ENCODE assay signal across 11 cellular contexts in the genomic region with DNA sequence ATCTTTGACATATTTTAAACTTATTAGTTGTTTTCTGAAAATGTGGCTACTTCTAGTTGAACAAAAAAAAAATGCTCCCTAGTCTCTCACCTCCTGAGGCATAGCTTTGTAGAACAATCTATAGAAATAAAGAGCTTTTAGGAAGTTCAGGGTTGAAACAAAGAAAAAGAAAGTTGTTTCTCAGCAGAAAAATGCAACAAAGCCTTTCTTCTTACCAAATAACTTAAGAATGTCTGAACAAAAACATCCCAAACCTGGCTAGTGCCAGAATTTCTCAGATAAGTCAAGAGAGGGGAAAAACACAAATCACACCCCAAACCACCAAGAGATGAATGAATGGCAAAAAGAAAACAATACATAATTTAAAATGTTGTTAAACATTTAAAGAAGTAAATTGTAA.
DNase-seq lines count a peak whose midpoint lies in the region; ATAC-seq and TF ChIP-seq lines count a peak whose summit lies in the region.
"Had no signal": no experiment of that assay in that cellular context is flagged by ENCODE, and none has a peak within 500 bp of the region (broad histone marks: within the 10 kb centered on the region; RNA-seq: fewer than 3 reads in every experiment).

No MANE protein-coding gene starts in this region.

- H3K4me3 ChIP-seq in HL-60 (replicated peaks; ENCODE audit: insufficient read depth, low read length) = no peak overlapping the region
- H3K4me3 ChIP-seq in fibroblast of the aortic adventitia (ENCODE audit: low read depth, low read length) = no peak overlapping the region
- H3K4me3 ChIP-seq in smooth muscle cell = no peak overlapping the region
- no peak overlapping the region for H3K4me3 ChIP-seq in WERI-Rb-1 (ENCODE audit: low read depth, low read length)
- H3K4me3 ChIP-seq: MG63 had no signal

- H2AFZ ChIP-seq in smooth muscle cell (ENCODE audit: low read depth) = no peak overlapping the region

- ATAC-seq in HG02884 (IDR thresholded peaks at IDR 0.05; ENCODE audit: unreplicated experiment) = no peak
- no peak for ATAC-seq in HG03196 (IDR thresholded peaks at IDR 0.05; ENCODE audit: unreplicated experiment)

- intact Hi-C loops in activated T-helper 2 cell treated with anti-CD3 and anti-CD28 coated beads, Interferon-gamma antibody, Interleukin-2, Interleukin-4, amounts not matched to agents 10 μg/mL and 5 μg/mL and 100 μg/mL, durations not matched to agents 14 hours and 24 hours and 36 hours (cut with micrococcal nuclease) = no loop called here

- H3K4me1 Mint-ChIP-seq in activated T-helper 2 cell treated with anti-CD3 and anti-CD28 coated beads, Interferon-gamma antibody, Interleukin-2, Interleukin-4, amounts not matched to agents 10 μg/mL and 5 μg/mL and 100 μg/mL, durations not matched to agents 14 hours and 24 hours and 36 hours (ENCODE audit: low read depth) = peaks cover 41% of the 10 kb centered on the region

- H4K20me1 ChIP-seq in smooth muscle cell (ENCODE audit: low read depth) = no peaks in the 10 kb centered on the region

- H3K4me3 Mint-ChIP-seq in activated T-helper 2 cell treated with anti-CD3 and anti-CD28 coated beads, Interferon-gamma antibody, Interleukin-2, Interleukin-4, amounts not matched to agents 10 μg/mL and 5 μg/mL and 100 μg/mL, durations not matched to agents 14 hours and 24 hours and 36 hours (ENCODE audit: low read depth) = no peak overlapping the region
- H3K4me3 Mint-ChIP-seq: WTC11 had no signal

- peaks cover 17% of the 10 kb centered on the region for H3K4me1 ChIP-seq in smooth muscle cell (ENCODE audit: low read depth)

- no peaks in the 10 kb centered on the region for H3K9me3 Mint-ChIP-seq in activated T-helper 2 cell treated with anti-CD3 and anti-CD28 coated beads, Interferon-gamma antibody, Interleukin-2, Interleukin-4, amounts not matched to agents 10 μg/mL and 5 μg/mL and 100 μg/mL, durations not matched to agents 14 hours and 24 hours and 36 hours
- H3K9me3 Mint-ChIP-seq: WTC11 had no signal

- no peak for TF ChIP-seq CTCF in HL-60 (IDR thresholded peaks at IDR 0.05; ENCODE audit: insufficient read depth, low read length)
- no peak for TF ChIP-seq CTCF in fibroblast of the aortic adventitia (IDR thresholded peaks at IDR 0.05; ENCODE audit: insufficient read depth, low read length)
- no peak for TF ChIP-seq CTCF in smooth muscle cell (IDR thresholded peaks at IDR 0.05; ENCODE audit: borderline replicate concordance, insufficient read depth, poor library complexity, severe bottlenecking)
- TF ChIP-seq CTCF in WERI-Rb-1 (IDR thresholded peaks at IDR 0.05; ENCODE audit: low read depth, low read length) = no peak

- H3K36me3 Mint-ChIP-seq in activated T-helper 2 cell treated with anti-CD3 and anti-CD28 coated beads, Interferon-gamma antibody, Interleukin-2, Interleukin-4, amounts not matched to agents 10 μg/mL and 5 μg/mL and 100 μg/mL, durations not matched to agents 14 hours and 24 hours and 36 hours (ENCODE audit: low read depth) = peaks cover 26% of the 10 kb centered on the region
- H3K36me3 Mint-ChIP-seq: WTC11 had no signal

- H3F3A ChIP-seq in smooth muscle cell (ENCODE audit: low read depth) = peaks cover 26% of the 10 kb centered on the region

- DNase-seq in HL-60 (ENCODE audit: low read depth in 1 of 2, low spot score in 1 of 2) (no peak), fibroblast of the aortic adventitia (ENCODE audit: low read depth) (peak; percentile 85), smooth muscle cell (lab: John Stamatoyannopoulos, UW; ENCODE audit: unreplicated experiment) (no peak), WERI-Rb-1 (no peak)
- no peak for DNase-seq in activated T-helper 2 cell treated with anti-CD3 and anti-CD28 coated beads, Interferon-gamma antibody, Interleukin-2, Interleukin-4, amounts not matched to agents 10 μg/mL and 5 μg/mL and 100 μg/mL, durations not matched to agents 14 hours and 24 hours and 36 hours (ENCODE audit: low spot score)
- DNase-seq: small intestine; stimulated activated naive CD8-positive, alpha-beta T cell treated with anti-CD3 and anti-CD28 coated beads, Interleukin-15, Interleukin-2, amounts not matched to agents 100 U/mL and 50 U/mL, for 24 hours had no signal

- H3K36me3 ChIP-seq in smooth muscle cell (ENCODE audit: low read depth) (no peaks in the 10 kb centered on the region), WERI-Rb-1 (peaks cover 3% of the 10 kb centered on the region; the same call in 1 of the 2 replicates)
- H3K36me3 ChIP-seq: MG63 had no signal

- H3K27me3 ChIP-seq in HL-60 (ENCODE audit: insufficient read depth, poor library complexity, severe bottlenecking) = no peaks in the 10 kb centered on the region
- no peaks in the 10 kb centered on the region for H3K27me3 ChIP-seq in smooth muscle cell (ENCODE audit: low read depth)
- no peaks in the 10 kb centered on the region for H3K27me3 ChIP-seq in WERI-Rb-1 (ENCODE audit: insufficient read depth, low read depth, severe bottlenecking)
- H3K27me3 ChIP-seq: MG63 had no signal

- H3K79me2 ChIP-seq in smooth muscle cell (ENCODE audit: low read depth) = peaks cover 81% of the 10 kb centered on the region

- H3K27ac ChIP-seq in HL-60 (replicated peaks) (peak overlapping the region; percentile 55), smooth muscle cell (ENCODE audit: low read depth) (peak overlapping the region; percentile 99), WERI-Rb-1 (no peak overlapping the region)

- H3K9me3 ChIP-seq in smooth muscle cell (replicated peaks; ENCODE audit: low read depth) (no peaks in the 10 kb centered on the region), WERI-Rb-1 (ENCODE audit: severe bottlenecking) (no peaks in the 10 kb centered on the region)
- H3K9me3 ChIP-seq: MG63 had no signal

- H3K9ac ChIP-seq in smooth muscle cell (ENCODE audit: low read depth) = peak overlapping the region; percentile 81

- H3K27me3 Mint-ChIP-seq in activated T-helper 2 cell treated with anti-CD3 and anti-CD28 coated beads, Interferon-gamma antibody, Interleukin-2, Interleukin-4, amounts not matched to agents 10 μg/mL and 5 μg/mL and 100 μg/mL, durations not matched to agents 14 hours and 24 hours and 36 hours (ENCODE audit: low read depth) = no peaks in the 10 kb centered on the region

- peak overlapping the region; percentile 24 for H3K27ac Mint-ChIP-seq in activated T-helper 2 cell treated with anti-CD3 and anti-CD28 coated beads, Interferon-gamma antibody, Interleukin-2, Interleukin-4, amounts not matched to agents 10 μg/mL and 5 μg/mL and 100 μg/mL, durations not matched to agents 14 hours and 24 hours and 36 hours
- H3K27ac Mint-ChIP-seq: WTC11 had no signal

- H3K4me2 ChIP-seq in smooth muscle cell = peak overlapping the region; percentile 81
